8 cellular contexts compared by ENCODE assay signal in the genomic region with DNA sequence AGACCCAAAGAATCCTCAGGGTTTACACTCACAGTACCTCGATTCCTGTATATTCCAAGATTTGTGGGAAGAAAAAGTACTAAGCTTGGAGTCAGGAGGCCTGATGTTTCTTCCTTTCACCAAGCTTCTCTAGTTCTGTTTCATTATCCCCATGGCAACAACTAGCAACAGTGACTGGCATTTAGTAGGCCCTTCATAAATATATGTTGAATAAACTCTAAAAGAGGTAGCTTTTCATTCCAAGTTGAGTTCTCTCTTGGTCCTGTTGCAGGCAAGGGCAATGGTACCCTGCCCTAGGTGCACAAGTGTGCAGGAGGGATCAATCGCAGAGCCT. TPM values are rescaled to one million over a fixed set of nuclear protein-coding genes. Genes with fewer than 3 reads are reported as not detected.
DNase-seq lines count a peak whose midpoint lies in the region; FAIRE-seq and TF ChIP-seq lines count a peak whose summit lies in the region.

No MANE protein-coding gene starts in this region.

- H3K27me3 ChIP-seq in breast epithelium (no peaks in the 10 kb centered on the region), transverse colon (no peaks in the 10 kb centered on the region)

- intact Hi-C loops in breast epithelium (cut with DNase I; ENCODE audit: low total_unique reads) (no loop called here), lower leg skin (cut with DNase I; ENCODE audit: low total_unique reads) (no loop called here), transverse colon (cut with DNase I; ENCODE audit: low total_unique reads) (no loop called here)

- no peak for TF ChIP-seq CTCF in NB4 (IDR thresholded peaks at IDR 0.05; ENCODE audit: low read depth, low read length)
- no peak for TF ChIP-seq CTCF in breast epithelium (IDR thresholded peaks at IDR 0.05)
- no peak for TF ChIP-seq CTCF in lower leg skin (IDR thresholded peaks at IDR 0.05)
- TF ChIP-seq CTCF in transverse colon (IDR thresholded peaks at IDR 0.05): no peak

- TF ChIP-seq POLR2A in NB4 (IDR thresholded peaks at IDR 0.05; ENCODE audit: extremely low read depth, insufficient read length) (no peak), breast epithelium (IDR thresholded peaks at IDR 0.05) (no peak), lower leg skin (IDR thresholded peaks at IDR 0.05) (no peak), transverse colon (IDR thresholded peaks at IDR 0.05) (no peak)

- in situ Hi-C loops in transverse colon (cut with MboI; ENCODE audit: low pct_ligation_motif_present in 1 of 4, low pct_unique_long_range_greater_than_20kb in 1 of 4, low sequenced_read_pairs in 3 of 4): no loop called here

- peaks cover 0 to 11% of the 10 kb centered on the region in 2 donors for H3K4me1 ChIP-seq in breast epithelium
- H3K4me1 ChIP-seq in transverse colon: peaks cover 13 to 32% (median 27%) of the 10 kb centered on the region in 4 donors

- H3K9me3 ChIP-seq in breast epithelium (no peaks in the 10 kb centered on the region), transverse colon (no peaks in the 10 kb centered on the region)

- no peak for FAIRE-seq in HTR-8/SVneo (lab: Jason Lieb, UNC)

- H3K4me3 ChIP-seq in NB4 (ENCODE audit: low read depth, low read length): peak overlapping the region; percentile 91
- H3K4me3 ChIP-seq in breast epithelium: peak overlapping the region; percentile 91 to 96 (median 93)
- peak overlapping the region; percentile 69 for H3K4me3 ChIP-seq in lower leg skin (ENCODE audit: low read depth, poor library complexity, severe bottlenecking)
- peak overlapping the region; percentile 37 to 98 (median 95) for H3K4me3 ChIP-seq in transverse colon

- 39% methylated on average over 2 of the region's 2 CpGs for WGBS in lower leg skin, 2 donors
- 17 to 33% methylated on average over 1 to 2 of the region's 2 CpGs for WGBS in transverse colon (ENCODE audit: low coverage in 1 of 2), 2 donors

- DNase-seq in NCI-H146 treated with DMSO at 0.1 percent for 48 hours (lab: John Stamatoyannopoulos, UW; ENCODE audit: unreplicated experiment) (peak; percentile 42), NCI-H146 (lab: John Stamatoyannopoulos, UW) (no peak), NB4 (ENCODE audit: low read depth) (no peak), breast epithelium (ENCODE audit: low spot score in 2 of 2) (no peak), lower leg skin (ENCODE audit: low spot score in 2 of 2) (no peak), transverse colon (no peak), HTR-8/SVneo (ENCODE audit: insufficient read length, low spot score) (no peak)
- DNase-seq in stimulated activated CD4-positive, alpha-beta T cell treated with anti-CD3 and anti-CD28 coated beads, Interleukin-4, amount 100 ng/mL, for 1 hour: no peak

- H3K27ac ChIP-seq in breast epithelium (peak overlapping the region; percentile 88 to 91), transverse colon (peak overlapping the region; percentile 85 to 94 (median 92))

- H3K36me3 ChIP-seq in breast epithelium (no peaks in the 10 kb centered on the region), transverse colon (no peaks in the 10 kb centered on the region)

- no peak for TF ChIP-seq EP300 in transverse colon (IDR thresholded peaks at IDR 0.05; ENCODE audit: low read depth)

RNA-seq across cellular contexts. Expression of gene UBE2Z, which starts 0.5 kb away (rescaled TPM):
- total RNA-seq in breast epithelium (10 to 100 TPM; 45.9 to 70.1 (median 64.2) TPM), lower leg skin (10 to 100 TPM; 60.0 to 66.7 (median 64.9) TPM), transverse colon (10 to 100 TPM; 33.2 to 70.8 (median 47.6) TPM)

RNA-seq across cellular contexts. Expression of gene ATP5MC1, which starts 15.1 kb away (rescaled TPM):
- 10 to 100 TPM; 55.5 to 85.2 (median 81.6) TPM for total RNA-seq in breast epithelium
- 10 to 100 TPM; 58.0 to 94.2 (median 75.3) TPM for total RNA-seq in lower leg skin
- 100 to 1,000 TPM in 3 of 4 donors, 10 to 100 TPM in 1; 94.7 to 214 (median 153) TPM for total RNA-seq in transverse colon

RNA-seq across cellular contexts. Expression of gene SNF8, which starts 37.0 kb away (rescaled TPM):
- 10 to 100 TPM; 75.7 to 83.4 (median 76.7) TPM for total RNA-seq in breast epithelium
- total RNA-seq in lower leg skin: 10 to 100 TPM; 45.5 to 88.7 (median 80.3) TPM
- 10 to 100 TPM; 44.1 to 67.7 (median 62.0) TPM for total RNA-seq in transverse colon
